12 cellular contexts compared by ENCODE assay signal in genomic region chr6:1131285-1132079, GRCh38.
DNase-seq lines count a peak whose midpoint lies in the region; ATAC-seq and TF ChIP-seq lines count a peak whose summit lies in the region.
"Had no signal": no experiment of that assay in that cellular context is flagged by ENCODE, and none has a peak within 500 bp of the region (broad histone marks: within the 10 kb centered on the region; RNA-seq: fewer than 3 reads in every experiment).

No MANE protein-coding gene starts in this region.

- H3K4me3 ChIP-seq in AG10803 (ENCODE audit: low read length) = no peak overlapping the region
- H3K4me3 ChIP-seq: esophagus muscularis mucosa had no signal

- DNase-seq in AG10803 (ENCODE audit: low read depth) (peak; percentile 92), M059J (ENCODE audit: low read depth) (peak; percentile 97), fibroblast of gingiva (ENCODE audit: low read depth) (peak; percentile 77), non-pigmented ciliary epithelial cell (ENCODE audit: low read depth) (peak; percentile 27), mesothelial cell of epicardium (ENCODE audit: low spot score in 2 of 2, unreplicated experiment in 2 of 2) (no peak), NK-92 (lab: John Stamatoyannopoulos, UW; ENCODE audit: unreplicated experiment) (no peak)
- DNase-seq: activated gamma-delta T cell treated with Interleukin-2 at 50 U/mL for 16 hours, KBM-7, NCI-H526 treated with DMSO at 0.1 percent for 48 hours had no signal

- no peaks in the 10 kb centered on the region for H3K9me3 Mint-ChIP-seq in mesothelial cell of epicardium

- H3K4me3 Mint-ChIP-seq in mesothelial cell of epicardium = no peak overlapping the region

- TF ChIP-seq CTCF in AG10803 (conservative IDR thresholded peaks at IDR 0.05; ENCODE audit: low read length) (no peak), mesothelial cell of epicardium (IDR thresholded peaks at IDR 0.05; ENCODE audit: unreplicated experiment) (no peak)

- no peak for ATAC-seq in HG02852 (IDR thresholded peaks at IDR 0.05; ENCODE audit: unreplicated experiment)
- ATAC-seq in GM18502 (IDR thresholded peaks at IDR 0.05; ENCODE audit: poor library complexity, unreplicated experiment) = no peak

- no peaks in the 10 kb centered on the region for H3K36me3 Mint-ChIP-seq in mesothelial cell of epicardium

- H3K4me1 Mint-ChIP-seq in mesothelial cell of epicardium = peaks cover 3% of the 10 kb centered on the region

- no peak overlapping the region for H3K27ac Mint-ChIP-seq in mesothelial cell of epicardium

- peaks cover 22% of the 10 kb centered on the region for H3K27me3 Mint-ChIP-seq in mesothelial cell of epicardium (ENCODE audit: low read depth)

Comparison
In these comparisons a context has a peak if more than half of its experiments do, and no peak if none do; other contexts are left out.
1. DNase-seq: peak in AG10803 (single experiment), M059J (single experiment), fibroblast of gingiva (single experiment) and non-pigmented ciliary epithelial cell (single experiment); none in mesothelial cell of epicardium (0 of 2) and NK-92 (single experiment).